In the genomic region with DNA sequence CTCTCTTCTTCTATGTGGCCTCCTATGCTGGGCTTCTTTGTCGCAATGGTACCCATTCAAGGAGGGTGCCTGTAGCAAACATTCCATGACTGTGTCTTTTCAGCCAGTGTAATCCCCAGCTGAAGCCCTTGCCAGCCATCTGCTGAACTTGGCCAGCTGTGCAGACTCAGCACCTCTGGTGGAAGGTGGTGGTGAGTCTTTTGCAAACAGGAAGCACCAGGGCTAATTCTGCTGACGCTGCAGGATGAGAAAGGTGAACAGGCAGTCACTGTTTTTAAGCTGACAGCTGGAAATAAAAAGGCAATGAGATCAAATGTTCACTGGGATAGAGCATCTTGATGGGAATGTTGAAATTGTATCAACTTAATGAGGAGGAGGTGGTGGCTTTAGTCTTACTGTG, we compare ENCODE assay signal across 10 cellular contexts.
DNase-seq lines count a peak whose midpoint lies in the region; ATAC-seq lines count a peak whose summit lies in the region.
"Had no signal": no experiment of that assay in that cellular context is flagged by ENCODE, and none has a peak within 500 bp of the region (broad histone marks: within the 10 kb centered on the region; RNA-seq: fewer than 3 reads in every experiment).

No MANE protein-coding gene starts in this region.

- peak; percentile 77 for ATAC-seq in GM18909 (IDR thresholded peaks at IDR 0.05; ENCODE audit: poor library complexity, unreplicated experiment)
- peak; percentile 54 for ATAC-seq in HG03442 (IDR thresholded peaks at IDR 0.05; ENCODE audit: unreplicated experiment)
- ATAC-seq in GM19452 (IDR thresholded peaks at IDR 0.05; ENCODE audit: unreplicated experiment): no peak
- ATAC-seq: activated CD8-positive, alpha-beta memory T cell treated with anti-CD3 and anti-CD28 coated beads, Interleukin-2, amount 10 ng/mL, durations not matched to agents 7 days and 5 days had no signal

- DNase-seq in COLO668 (lab: John Stamatoyannopoulos, UW; ENCODE audit: unreplicated experiment): peak; percentile 37
- peak; percentile 1 for DNase-seq in central memory CD4-positive, alpha-beta T cell
- DNase-seq in NCI-H1105 (lab: John Stamatoyannopoulos, UW): no peak
- no peak for DNase-seq in foreskin melanocyte
- no peak for DNase-seq in MV-4-11 (lab: John Stamatoyannopoulos, UW)
- DNase-seq: activated CD8-positive, alpha-beta memory T cell treated with anti-CD3 and anti-CD28 coated beads, Interleukin-2, amount 10 ng/mL, durations not matched to agents 7 days and 5 days; sigmoid colon had no signal

Comparison
In these comparisons a context has a peak if more than half of its experiments do, and no peak if none do; other contexts are left out.
1. DNase-seq: peak in COLO668 (single experiment) and central memory CD4-positive, alpha-beta T cell (single experiment); none in NCI-H1105 (single experiment), foreskin melanocyte (single experiment) and MV-4-11 (single experiment).